Comparison of ENCODE assay signal across 11 cellular contexts in genomic region chr2:42962521-42962953, GRCh38.
DNase-seq lines count a peak whose midpoint lies in the region; ATAC-seq, FAIRE-seq and TF ChIP-seq lines count a peak whose summit lies in the region.
"Had no signal": no experiment of that assay in that cellular context is flagged by ENCODE, and none has a peak within 500 bp of the region (broad histone marks: within the 10 kb centered on the region; RNA-seq: fewer than 3 reads in every experiment).

No MANE protein-coding gene starts in this region.

- peak; percentile 49 for ATAC-seq in activated B cell treated with CpG ODN at 0.5 μM for 24 hours (ENCODE audit: low read depth)
- peak; percentile 47 for ATAC-seq in memory B cell (ENCODE audit: low read depth)

- CTCF ChIA-PET in activated naive CD4-positive, alpha-beta T cell treated with anti-CD3 and anti-CD28 coated beads for 36 hours (lab: Charles Lee) = interaction anchor here (0.6 to 1.9 kb wide), 6 partner anchors 9 to 266 kb away, joined by 3 to 5 read pairs (median 4); no protein-coding TSS in a partner anchor
- CTCF ChIA-PET in activated B cell treated with CpG ODN at 0.5 μM for 24 hours (lab: Charles Lee) = interaction anchor here (1.2 kb wide), 2 partner anchors 267 to 522 kb away, joined by 4 to 5 read pairs; no protein-coding TSS in a partner anchor

- H3K27me3 Mint-ChIP-seq in activated naive CD4-positive, alpha-beta T cell treated with anti-CD3 and anti-CD28 coated beads for 36 hours (ENCODE audit: low read depth) = peaks cover 11% of the 10 kb centered on the region
- H3K27me3 Mint-ChIP-seq in activated B cell treated with CpG ODN at 0.5 μM for 24 hours = peaks cover 2% of the 10 kb centered on the region
- peaks cover 4% of the 10 kb centered on the region for H3K27me3 Mint-ChIP-seq in memory B cell

- DNase-seq in activated naive CD4-positive, alpha-beta T cell treated with anti-CD3 and anti-CD28 coated beads for 36 hours = peak; percentile 41
- DNase-seq in activated naive CD4-positive, alpha-beta T cell treated with Interleukin-2 at 50 U/mL for 16 hours = no peak
- DNase-seq in activated B cell treated with CpG ODN at 0.5 μM for 24 hours = no peak
- no peak for DNase-seq in memory B cell (ENCODE audit: low spot score in 2 of 2)
- no peak for DNase-seq in tibial nerve (ENCODE audit: low spot score in 2 of 2)
- DNase-seq in activated T-cell treated with anti-CD3 and anti-CD28 coated beads, Interleukin-2, amount 50 U/mL, for 1 hour = no peak
- DNase-seq in H54 (ENCODE audit: insufficient read length, low spot score) = no peak
- DNase-seq in HT-29 (ENCODE audit: low spot score) = no peak
- DNase-seq: anterior cingulate cortex, NCI-H1417 treated with DMSO at 0.1 percent for 48 hours had no signal

- no peak for TF ChIP-seq POLR2A in tibial nerve (IDR thresholded peaks at IDR 0.05)
- no peak for TF ChIP-seq POLR2A in H54 (IDR thresholded peaks at IDR 0.05; ENCODE audit: low read depth, low read length)

- H3K36me3 ChIP-seq in tibial nerve = no peaks in the 10 kb centered on the region
- H3K36me3 ChIP-seq: neutrophil had no signal

- no peak for FAIRE-seq in H54 (lab: Jason Lieb, UNC)

- no peaks in the 10 kb centered on the region for H3K36me3 Mint-ChIP-seq in activated naive CD4-positive, alpha-beta T cell treated with anti-CD3 and anti-CD28 coated beads for 36 hours (ENCODE audit: low read depth)
- H3K36me3 Mint-ChIP-seq in activated B cell treated with CpG ODN at 0.5 μM for 24 hours (ENCODE audit: low read depth) (no peaks in the 10 kb centered on the region), memory B cell (no peaks in the 10 kb centered on the region)

- TF ChIP-seq CTCF in activated B cell treated with CpG ODN at 0.5 μM for 24 hours (IDR thresholded peaks at IDR 0.05) (no peak), tibial nerve (IDR thresholded peaks at IDR 0.05) (no peak)

- WGBS in tibial nerve, 2 donors = 2 to 14% methylated on average over 12 of the region's 12 CpGs

- H3K4me3 Mint-ChIP-seq in activated naive CD4-positive, alpha-beta T cell treated with anti-CD3 and anti-CD28 coated beads for 36 hours = no peak overlapping the region
- H3K4me3 Mint-ChIP-seq in activated B cell treated with CpG ODN at 0.5 μM for 24 hours (peak overlapping the region; percentile 51), memory B cell (peak overlapping the region; percentile 47)

- H3K4me3 ChIP-seq in tibial nerve = no peak overlapping the region

- peak overlapping the region; percentile 73 to 93 (median 88) for H3K27ac ChIP-seq in tibial nerve
- H3K27ac ChIP-seq: neutrophil had no signal

- no peak overlapping the region for H3K27ac Mint-ChIP-seq in activated naive CD4-positive, alpha-beta T cell treated with anti-CD3 and anti-CD28 coated beads for 36 hours
- H3K27ac Mint-ChIP-seq in activated B cell treated with CpG ODN at 0.5 μM for 24 hours (peak overlapping the region; percentile 19), memory B cell (no peak overlapping the region)

- intact Hi-C loops in activated naive CD4-positive, alpha-beta T cell treated with anti-CD3 and anti-CD28 coated beads for 36 hours (cut with micrococcal nuclease) = no loop called here
- intact Hi-C loops in activated B cell treated with CpG ODN at 0.5 μM for 24 hours (cut with micrococcal nuclease) = no loop called here

- H3K4me1 Mint-ChIP-seq in activated naive CD4-positive, alpha-beta T cell treated with anti-CD3 and anti-CD28 coated beads for 36 hours (ENCODE audit: low read depth) = peaks cover 15% of the 10 kb centered on the region
- H3K4me1 Mint-ChIP-seq in activated B cell treated with CpG ODN at 0.5 μM for 24 hours (peaks cover 30% of the 10 kb centered on the region), memory B cell (peaks cover 27% of the 10 kb centered on the region)

- H3K4me1 ChIP-seq in tibial nerve = peaks cover 0 to 89% (median 68%) of the 10 kb centered on the region in 4 donors

- no peaks in the 10 kb centered on the region for H3K27me3 ChIP-seq in tibial nerve

- POLR2A ChIA-PET in activated B cell treated with CpG ODN at 0.5 μM for 24 hours (lab: Charles Lee) = interaction anchor here (0.6 kb wide), 1 partner anchor 145 kb away, joined by 4 read pairs; no protein-coding TSS in a partner anchor

- no peaks in the 10 kb centered on the region for H3K9me3 Mint-ChIP-seq in activated naive CD4-positive, alpha-beta T cell treated with anti-CD3 and anti-CD28 coated beads for 36 hours
- H3K9me3 Mint-ChIP-seq in activated B cell treated with CpG ODN at 0.5 μM for 24 hours (no peaks in the 10 kb centered on the region), memory B cell (no peaks in the 10 kb centered on the region)

- H3K9me3 ChIP-seq in tibial nerve = no peaks in the 10 kb centered on the region
- H3K9me3 ChIP-seq: neutrophil had no signal

- no peak for TF ChIP-seq EP300 in tibial nerve (IDR thresholded peaks at IDR 0.05)
